Comparison of ENCODE assay signal across 12 cellular contexts in the genomic region with DNA sequence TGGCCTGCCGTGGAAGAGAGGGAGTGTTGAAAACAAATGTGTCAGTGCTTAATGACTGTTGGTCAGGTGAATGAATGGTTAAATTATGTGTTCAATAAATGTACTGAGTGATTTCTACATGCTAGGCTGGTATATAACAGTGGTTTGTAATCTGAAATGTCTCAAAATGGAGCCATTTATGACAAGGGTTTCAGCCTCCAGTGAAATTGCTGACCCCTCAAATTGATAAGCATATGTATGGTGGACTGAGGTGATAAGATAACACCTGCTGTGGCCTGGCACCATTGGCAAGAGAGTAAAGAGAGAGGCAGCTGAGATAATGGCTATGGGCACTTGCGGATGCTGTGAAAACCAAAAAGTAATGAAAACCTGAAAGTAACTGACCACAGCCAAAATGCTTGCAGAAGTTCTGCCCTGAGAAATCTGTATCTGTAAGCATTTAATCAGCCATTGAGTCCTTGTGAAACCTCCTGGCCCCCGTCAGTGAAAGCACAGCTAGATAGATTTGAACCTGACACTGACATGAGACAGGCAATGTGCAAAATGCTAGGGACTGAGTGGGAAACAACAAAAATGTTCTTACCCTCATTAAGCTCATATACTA. TPM values are rescaled to one million over a fixed set of nuclear protein-coding genes. Genes with fewer than 3 reads are reported as not detected.
DNase-seq lines count a peak whose midpoint lies in the region; ATAC-seq and TF ChIP-seq lines count a peak whose summit lies in the region.
"Had no signal": no experiment of that assay in that cellular context is flagged by ENCODE, and none has a peak within 500 bp of the region (broad histone marks: within the 10 kb centered on the region; RNA-seq: fewer than 3 reads in every experiment).

No MANE protein-coding gene starts in this region.

- H3K4me3 ChIP-seq in left lung (no peak overlapping the region), vagina (no peak overlapping the region)
- H3K4me3 ChIP-seq: esophagus muscularis mucosa had no signal

- H3K27me3 Mint-ChIP-seq in glutamatergic neuron (ENCODE audit: unreplicated experiment), result peaks cover 14% of the 10 kb centered on the region

- H3K27ac Mint-ChIP-seq in glutamatergic neuron (ENCODE audit: unreplicated experiment), result no peak overlapping the region

- H3K9me3 Mint-ChIP-seq in glutamatergic neuron (ENCODE audit: unreplicated experiment), result peaks cover 26% of the 10 kb centered on the region
- H3K9me3 Mint-ChIP-seq: activated naive CD8-positive, alpha-beta T cell treated with anti-CD3 and anti-CD28 coated beads, Interleukin-2, amount 10 ng/mL, durations not matched to agents 7 days and 5 days had no signal

- peaks cover 0 to 27% of the 10 kb centered on the region in 2 donors for H3K27me3 ChIP-seq in left lung
- H3K27me3 ChIP-seq in vagina, result no peaks in the 10 kb centered on the region

- peaks cover 16% of the 10 kb centered on the region for H3K4me1 Mint-ChIP-seq in glutamatergic neuron (ENCODE audit: low read depth, unreplicated experiment)

- DNase-seq in glutamatergic neuron (no peak), cortex of kidney (lab: John Stamatoyannopoulos, UW) (no peak), left lung (no peak), NCI-H2227 (lab: John Stamatoyannopoulos, UW; ENCODE audit: unreplicated experiment) (no peak), vagina (ENCODE audit: extremely low spot score in 2 of 2) (no peak)
- DNase-seq: activated naive CD8-positive, alpha-beta T cell treated with anti-CD3 and anti-CD28 coated beads, Interleukin-2, amount 10 ng/mL, durations not matched to agents 7 days and 5 days; DMS 273 treated with DMSO at 0.1 percent for 48 hours; NCI-H446 had no signal

- H3K36me3 ChIP-seq in left lung (no peaks in the 10 kb centered on the region), vagina (no peaks in the 10 kb centered on the region)
- H3K36me3 ChIP-seq: esophagus muscularis mucosa had no signal

- H3K4me1 ChIP-seq in left lung (peaks cover 0 to 37% of the 10 kb centered on the region in 2 donors), vagina (peaks cover 12% of the 10 kb centered on the region)

- ATAC-seq in GM18502 (IDR thresholded peaks at IDR 0.05; ENCODE audit: poor library complexity, unreplicated experiment) (peak; percentile 35), GM21529 (IDR thresholded peaks at IDR 0.05; ENCODE audit: unreplicated experiment) (peak; percentile 31), HG03520 (IDR thresholded peaks at IDR 0.05; ENCODE audit: unreplicated experiment) (peak; percentile 34), left lung (no peak)

- intact Hi-C loops in left lung (cut with DNase I) (no loop called here), vagina (cut with DNase I) (no loop called here)

- TF ChIP-seq POLR2A in vagina (IDR thresholded peaks at IDR 0.05), result no peak

- H3K27ac ChIP-seq in left lung (no peak overlapping the region), vagina (no peak overlapping the region)
- H3K27ac ChIP-seq: esophagus muscularis mucosa had no signal

- peak overlapping the region; percentile 17 for H3K4me3 Mint-ChIP-seq in glutamatergic neuron (ENCODE audit: unreplicated experiment)

- no peaks in the 10 kb centered on the region for H3K9me3 ChIP-seq in left lung
- H3K9me3 ChIP-seq in vagina, result no peaks in the 10 kb centered on the region
- H3K9me3 ChIP-seq: esophagus muscularis mucosa had no signal

- no peaks in the 10 kb centered on the region for H3K36me3 Mint-ChIP-seq in glutamatergic neuron (ENCODE audit: unreplicated experiment)

- TF ChIP-seq CTCF in glutamatergic neuron (IDR thresholded peaks at IDR 0.05; ENCODE audit: partially characterized antibody, unreplicated experiment), result no peak
- TF ChIP-seq CTCF in left lung (IDR thresholded peaks at IDR 0.05), result no peak
- no peak for TF ChIP-seq CTCF in vagina (IDR thresholded peaks at IDR 0.05)

RNA-seq across cellular contexts. Expression of gene BCAT1, which starts 1.4 kb away (rescaled TPM):
- total RNA-seq in glutamatergic neuron (ENCODE audit: unreplicated experiment) (401 TPM), left lung (100 to 1,000 TPM in 1 of 2 donors, 10 to 100 TPM in 1; 74.7 to 131 TPM), vagina (20.6 TPM)
